27 cellular contexts compared by ENCODE assay signal in genomic region chr4:80731436-80731835, GRCh38.
"Had no signal": no experiment of that assay in that cellular context is flagged by ENCODE, and none has a peak within 500 bp of the region (broad histone marks: within the 10 kb centered on the region; RNA-seq: fewer than 3 reads in every experiment).

No MANE protein-coding gene starts in this region.

- H3K9me3 ChIP-seq: ascending aorta, neutrophil, right lobe of liver, thoracic aorta had no signal

- FAIRE-seq: frontal cortex, urothelium cell line had no signal

- DNase-seq: activated CD4-positive, alpha-beta memory T cell treated with anti-CD3 and anti-CD28 coated beads for 36 hours; activated CD4-positive, alpha-beta T cell treated with anti-CD3 and anti-CD28 coated beads, Interleukin-2, amount 10 ng/mL, durations not matched to agents 24 days and 14 days; activated CD8-positive, alpha-beta memory T cell treated with anti-CD3 and anti-CD28 coated beads, Interleukin-2, amount 50 U/mL, for 4 hours; activated effector memory CD4-positive, alpha-beta T cell treated with anti-CD3 and anti-CD28 coated beads, Interleukin-2, amount 50 U/mL, for 16 hours; activated naive CD4-positive, alpha-beta T cell treated with anti-CD3 and anti-CD28 coated beads for 36 hours; activated naive CD8-positive, alpha-beta T cell treated with anti-CD3 and anti-CD28 coated beads, Interleukin-2, amount 10 ng/mL, durations not matched to agents 7 days and 5 days; activated T-cell treated with anti-CD3 and anti-CD28 coated beads, Interleukin-2, amount 50 U/mL, for 1 hour; caudate nucleus; cortex of kidney; endodermal cell; glutamatergic neuron; islet precursor cell; left ventricle myocardium inferior; right lobe of liver; stimulated activated CD4-positive, alpha-beta T cell treated with anti-CD3 and anti-CD28 coated beads, Interleukin-12 subunit alpha, Interleukin-12 subunit beta, amount 100 ng/mL, for 4 hours; stimulated activated CD4-positive, alpha-beta T cell treated with anti-CD3 and anti-CD28 coated beads, Interleukin-4, amount 100 ng/mL, for 1 hour; T-helper 9 cell; trophoblast cell; WERI-Rb-1 had no signal

- H3K36me3 ChIP-seq: ascending aorta, esophagus muscularis mucosa, left ventricle myocardium inferior, neutrophil, right lobe of liver, thoracic aorta, WERI-Rb-1 had no signal

- H3K4me3 ChIP-seq: ascending aorta, esophagus muscularis mucosa, hepatocyte, left ventricle myocardium inferior, lung, right lobe of liver, thoracic aorta had no signal

- H3K4me1 ChIP-seq: ascending aorta, esophagus muscularis mucosa, left ventricle myocardium inferior, right lobe of liver had no signal

- H3K27me3 ChIP-seq: ascending aorta, esophagus muscularis mucosa, hepatocyte, neutrophil, right lobe of liver had no signal

- H3K27ac ChIP-seq: ascending aorta, esophagus muscularis mucosa, hepatocyte, left ventricle myocardium inferior, neutrophil, right lobe of liver, thoracic aorta, WERI-Rb-1 had no signal
